ENCODE assay signal across 15 cellular contexts in the genomic region with DNA sequence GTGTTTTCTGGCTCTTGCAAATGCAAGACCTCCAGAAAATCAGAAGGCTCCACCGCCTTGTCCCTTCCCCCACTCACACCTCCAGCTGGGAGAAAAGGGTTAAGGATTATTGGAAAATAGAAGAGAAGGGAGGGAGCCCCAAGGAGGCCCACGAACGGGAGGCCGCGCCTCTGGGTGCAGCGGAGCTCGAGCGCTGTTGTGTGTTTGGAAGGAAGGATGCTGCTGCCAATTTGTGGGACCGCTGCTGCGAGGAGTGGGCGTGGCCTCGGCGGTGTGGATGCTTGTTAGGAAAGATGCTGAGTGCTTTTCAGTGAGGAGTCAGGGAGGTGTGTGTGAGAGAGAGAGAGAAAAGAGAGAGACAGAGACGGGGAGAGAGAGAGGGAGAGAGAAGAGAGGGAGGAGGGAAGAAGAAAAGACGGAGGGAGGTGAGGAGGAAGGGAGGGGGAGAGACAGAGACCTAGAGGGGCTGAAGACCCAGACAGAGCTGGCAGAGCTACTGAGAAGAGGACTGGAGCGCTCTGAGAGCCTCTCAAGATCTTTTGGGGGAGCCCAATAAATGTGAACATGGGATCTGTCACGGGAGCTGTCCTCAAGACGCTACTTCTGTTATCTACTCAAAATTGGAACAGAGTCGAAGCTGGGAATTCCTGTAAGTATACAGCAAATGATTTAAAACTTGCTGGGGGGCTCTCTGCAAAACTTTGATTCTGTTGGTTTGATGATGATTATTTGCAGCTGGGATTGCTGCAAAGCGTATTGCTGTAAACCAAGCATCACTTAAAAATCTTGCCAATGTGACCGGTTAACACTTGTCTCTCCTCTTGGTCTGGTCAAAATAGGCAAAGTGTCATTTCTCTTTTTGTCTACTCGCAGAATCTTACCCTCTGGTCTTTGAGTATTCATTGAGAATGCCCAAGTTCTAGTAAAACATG. TPM values are rescaled to one million over a fixed set of nuclear protein-coding genes. Genes with fewer than 3 reads are reported as not detected.
DNase-seq lines count a peak whose midpoint lies in the region; ATAC-seq, FAIRE-seq and TF ChIP-seq lines count a peak whose summit lies in the region.
"Had no signal": no experiment of that assay in that cellular context is flagged by ENCODE, and none has a peak within 500 bp of the region (broad histone marks: within the 10 kb centered on the region; RNA-seq: fewer than 3 reads in every experiment).

TSS of gene CNTNAP4 (plus strand) at position 303 of the 932 bp plus-strand sequence. CDS start at position 565, 262 bp downstream.

- peaks cover 28% of the 10 kb centered on the region for H3K27me3 ChIP-seq in neural progenitor cell
- H3K27me3 ChIP-seq: ascending aorta had no signal

- H3K4me3 ChIP-seq in neural progenitor cell = peak within 1 kb of the TSS; percentile 42
- H3K4me3 ChIP-seq: ascending aorta had no signal

- peak within 1 kb of the TSS; percentile 82 for H3K4me3 Mint-ChIP-seq in neural progenitor cell
- H3K4me3 Mint-ChIP-seq: CD4-positive, alpha-beta T cell had no signal

- H3K27ac ChIP-seq in neural progenitor cell = no peak within 1 kb of the TSS
- H3K27ac ChIP-seq: ascending aorta had no signal

- no peak within 1 kb of the TSS for H3K27ac Mint-ChIP-seq in neural progenitor cell
- H3K27ac Mint-ChIP-seq: CD4-positive, alpha-beta T cell had no signal

- H3K9ac ChIP-seq in neural progenitor cell = no peak within 1 kb of the TSS

- no peak for FAIRE-seq in frontal cortex (lab: Jason Lieb, UNC)
- FAIRE-seq: keratinocyte had no signal

- H3K4me2 ChIP-seq in neural progenitor cell = peak within 1 kb of the TSS; percentile 79

- H3F3A ChIP-seq in neural progenitor cell (ENCODE audit: low read depth) = peaks cover 5% of the 10 kb centered on the region

- ATAC-seq in GM19395 (IDR thresholded peaks at IDR 0.05; ENCODE audit: unreplicated experiment) = no peak
- no peak for ATAC-seq in HG02938 (IDR thresholded peaks at IDR 0.05; ENCODE audit: unreplicated experiment)

- TF ChIP-seq CTCF in neural progenitor cell (IDR thresholded peaks at IDR 0.05) = no peak

- no peaks in the 10 kb centered on the region for H3K36me3 Mint-ChIP-seq in neural progenitor cell

- DNase-seq in Daoy (ENCODE audit: low read depth) (peak; percentile 19), NCI-H2171 (lab: John Stamatoyannopoulos, UW) (peak; percentile 20), frontal cortex (ENCODE audit: low spot score in 2 of 2) (peak in 1 of 2 donors; percentile 20), neural progenitor cell (ENCODE audit: low spot score) (peak; percentile 69), NCI-H510A treated with DMSO at 0.1 percent for 48 hours (lab: John Stamatoyannopoulos, UW) (no peak), NCI-H526 treated with DMSO at 0.1 percent for 48 hours (lab: John Stamatoyannopoulos, UW) (no peak)
- DNase-seq: CD4-positive, alpha-beta T cell; T-helper 9 cell had no signal

- peaks cover 4% of the 10 kb centered on the region for H3K4me1 ChIP-seq in neural progenitor cell
- H3K4me1 ChIP-seq: ascending aorta had no signal

- H3K36me3 ChIP-seq in neural progenitor cell = no peaks in the 10 kb centered on the region
- H3K36me3 ChIP-seq: ascending aorta had no signal

- peak within 1 kb of the TSS; percentile 89 for H2AFZ ChIP-seq in neural progenitor cell (replicated peaks)

- no peaks in the 10 kb centered on the region for H3K9me3 ChIP-seq in neural progenitor cell (ENCODE audit: low read depth)
- H3K9me3 ChIP-seq: ascending aorta had no signal

- H4K20me1 ChIP-seq in neural progenitor cell (ENCODE audit: low read depth) = no peaks in the 10 kb centered on the region

- peaks cover 3% of the 10 kb centered on the region for H3K27me3 Mint-ChIP-seq in neural progenitor cell (ENCODE audit: insufficient read depth, low read depth)
- H3K27me3 Mint-ChIP-seq: CD4-positive, alpha-beta T cell had no signal

- peaks cover 10% of the 10 kb centered on the region for H3K4me1 Mint-ChIP-seq in neural progenitor cell

- H3K9me3 Mint-ChIP-seq in neural progenitor cell = no peaks in the 10 kb centered on the region
- H3K9me3 Mint-ChIP-seq: CD4-positive, alpha-beta T cell had no signal

- H3K79me2 ChIP-seq in neural progenitor cell (ENCODE audit: low read depth) = no peaks in the 10 kb centered on the region

RNA-seq across cellular contexts. Expression of gene CNTNAP4, which starts in this region (rescaled TPM):
- 2.6 and 4.1 TPM in 2 replicates for total RNA-seq in Daoy (2014; rRNA removed; shearing (Covaris generic))
- total RNA-seq in frontal cortex (32.6 TPM), neural progenitor cell (ENCODE audit: low replicate concordance) (0.41 TPM in 1 of 2 replicates, not detected in the other)
- total RNA-seq: ascending aorta; CD4-positive, alpha-beta T cell; OCI-LY7; pulmonary artery endothelial cell; ureter had no signal

Comparison
In these comparisons a context has a peak if more than half of its experiments do, and no peak if none do; other contexts are left out.
1. Peak in DNase-seq, H3K4me3 ChIP-seq and H3K4me2 ChIP-seq in neural progenitor cell; RNA of the gene not detected or under 1 TPM.
2. DNase-seq: peak in Daoy (single experiment) and NCI-H2171 (single experiment); none in NCI-H510A treated with DMSO at 0.1 percent for 48 hours (single experiment) and NCI-H526 treated with DMSO at 0.1 percent for 48 hours (single experiment).